9 cellular contexts compared by ENCODE assay signal in genomic region chr19:38004100-38004504, GRCh38.
A peak's percentile ranks its signal among the peaks of the same experiment; 100 is the strongest.
DNase-seq lines count a peak whose midpoint lies in the region; ATAC-seq and TF ChIP-seq lines count a peak whose summit lies in the region.
"Had no signal": no experiment of that assay in that cellular context is flagged by ENCODE, and none has a peak within 500 bp of the region (broad histone marks: within the 10 kb centered on the region; RNA-seq: fewer than 3 reads in every experiment).

No MANE protein-coding gene starts in this region.

- no peak for TF ChIP-seq CTCF in SU-DHL-6 (IDR thresholded peaks at IDR 0.05; ENCODE audit: insufficient read depth, low read length, poor library complexity, severe bottlenecking)
- no peak for TF ChIP-seq CTCF in progenitor cell of endocrine pancreas (IDR thresholded peaks at IDR 0.05; ENCODE audit: unreplicated experiment)

- no peaks in the 10 kb centered on the region for H3K9me3 ChIP-seq in SU-DHL-6 (ENCODE audit: insufficient read depth, low read length)

- peak; percentile 11 for DNase-seq in hepatic stellate cell (ENCODE audit: low spot score)
- peak; percentile 49 for DNase-seq in stromal cell of bone marrow (ENCODE audit: low read depth)
- DNase-seq in NCI-H187 treated with DMSO at 0.1 percent for 48 hours (lab: John Stamatoyannopoulos, UW), result no peak
- DNase-seq in progenitor cell of endocrine pancreas (ENCODE audit: low spot score, unreplicated experiment), result no peak
- no peak for DNase-seq in immature natural killer cell

- no peaks in the 10 kb centered on the region for H3K36me3 ChIP-seq in SU-DHL-6 (ENCODE audit: low read length)

- H4K20me1 ChIP-seq in SU-DHL-6 (ENCODE audit: low read depth, low read length), result no peaks in the 10 kb centered on the region

- peaks cover 14% of the 10 kb centered on the region for H3K4me1 Mint-ChIP-seq in progenitor cell of endocrine pancreas (ENCODE audit: low read depth)
- peaks cover 0 to 5% of the 10 kb centered on the region in 2 donors for H3K4me1 Mint-ChIP-seq in immature natural killer cell
- H3K4me1 Mint-ChIP-seq: activated CD8-positive, alpha-beta memory T cell treated with anti-CD3 and anti-CD28 coated beads, Interleukin-2, amount 10 ng/mL, durations not matched to agents 7 days and 5 days had no signal

- H3K27ac Mint-ChIP-seq in progenitor cell of endocrine pancreas (no peak overlapping the region), immature natural killer cell (no peak overlapping the region)
- H3K27ac Mint-ChIP-seq: activated CD8-positive, alpha-beta memory T cell treated with anti-CD3 and anti-CD28 coated beads, Interleukin-2, amount 10 ng/mL, durations not matched to agents 7 days and 5 days had no signal

- ATAC-seq in GM19395 (IDR thresholded peaks at IDR 0.05; ENCODE audit: unreplicated experiment), result peak; percentile 8
- no peak for ATAC-seq in HG03520 (IDR thresholded peaks at IDR 0.05; ENCODE audit: unreplicated experiment)

- peak overlapping the region; percentile 34 for H3K4me3 ChIP-seq in SU-DHL-6 (ENCODE audit: insufficient read depth, low read length, poor library complexity, severe bottlenecking)

- H3F3A ChIP-seq in SU-DHL-6 (ENCODE audit: insufficient read depth), result peaks cover 15% of the 10 kb centered on the region; the same call in 1 of the 2 replicates

- H3K9ac ChIP-seq in SU-DHL-6 (ENCODE audit: low read length), result peak overlapping the region; percentile 45

- H3K79me2 ChIP-seq in SU-DHL-6 (ENCODE audit: insufficient read depth, low read length), result peaks cover 91% of the 10 kb centered on the region

- peak overlapping the region; percentile 60 for H3K27ac ChIP-seq in SU-DHL-6 (ENCODE audit: low read depth, low read length)

- H3K27me3 Mint-ChIP-seq in progenitor cell of endocrine pancreas (no peaks in the 10 kb centered on the region), immature natural killer cell (ENCODE audit: low read depth in 3 of 3) (peaks cover 0 to 4% (median 2%) of the 10 kb centered on the region in 3 donors)
- H3K27me3 Mint-ChIP-seq: activated CD8-positive, alpha-beta memory T cell treated with anti-CD3 and anti-CD28 coated beads, Interleukin-2, amount 10 ng/mL, durations not matched to agents 7 days and 5 days had no signal

- H3K4me3 Mint-ChIP-seq in progenitor cell of endocrine pancreas (ENCODE audit: low read depth) (no peak overlapping the region), immature natural killer cell (no peak overlapping the region)
- H3K4me3 Mint-ChIP-seq: activated CD8-positive, alpha-beta memory T cell treated with anti-CD3 and anti-CD28 coated beads, Interleukin-2, amount 10 ng/mL, durations not matched to agents 7 days and 5 days had no signal

- no peak overlapping the region for H2AFZ ChIP-seq in SU-DHL-6 (ENCODE audit: low read depth, low read length, severe bottlenecking)

- no peaks in the 10 kb centered on the region for H3K9me3 Mint-ChIP-seq in progenitor cell of endocrine pancreas (ENCODE audit: low read depth)
- H3K9me3 Mint-ChIP-seq in immature natural killer cell, result no peaks in the 10 kb centered on the region

- peak overlapping the region; percentile 45 for H3K4me2 ChIP-seq in SU-DHL-6 (ENCODE audit: low read depth, low read length, poor library complexity, severe bottlenecking)

- no peaks in the 10 kb centered on the region for H3K9me2 ChIP-seq in SU-DHL-6 (replicated peaks; ENCODE audit: insufficient read depth, low read length)

- no peaks in the 10 kb centered on the region for H3K27me3 ChIP-seq in SU-DHL-6 (ENCODE audit: low read length)

- peaks cover 7% of the 10 kb centered on the region for H3K36me3 Mint-ChIP-seq in progenitor cell of endocrine pancreas (ENCODE audit: insufficient read depth)
- no peaks in the 10 kb centered on the region for H3K36me3 Mint-ChIP-seq in immature natural killer cell
- H3K36me3 Mint-ChIP-seq: activated CD8-positive, alpha-beta memory T cell treated with anti-CD3 and anti-CD28 coated beads, Interleukin-2, amount 10 ng/mL, durations not matched to agents 7 days and 5 days had no signal

Comparison
In these comparisons a context has a peak if more than half of its experiments do, and no peak if none do; other contexts are left out.
1. DNase-seq: peak in hepatic stellate cell (single experiment) and stromal cell of bone marrow (single experiment); none in NCI-H187 treated with DMSO at 0.1 percent for 48 hours (single experiment), progenitor cell of endocrine pancreas (single experiment) and immature natural killer cell (0 of 3).